Comparison of ENCODE assay signal across 32 cellular contexts in genomic region chr5:169011009-169011408, GRCh38.
"Had no signal": no experiment of that assay in that cellular context is flagged by ENCODE, and none has a peak within 500 bp of the region (broad histone marks: within the 10 kb centered on the region; RNA-seq: fewer than 3 reads in every experiment).

No MANE protein-coding gene starts in this region.

- H3K9me3 Mint-ChIP-seq: immature natural killer cell; memory B cell; naive B cell; stimulated activated naive CD8-positive, alpha-beta T cell treated with anti-CD3 and anti-CD28 coated beads, Interleukin-15, amount 100 ng/mL, for 72 hours had no signal

- H3K4me3 ChIP-seq: dorsolateral prefrontal cortex, gastroesophageal sphincter, heart left ventricle, lung, mucosa of descending colon, ovary, psoas muscle, right lobe of liver, suprapubic skin, transverse colon, upper lobe of right lung, uterus had no signal

- H3K4me1 ChIP-seq: psoas muscle, right lobe of liver, transverse colon, upper lobe of right lung, uterus had no signal

- H3K9me3 ChIP-seq: gastroesophageal sphincter, heart left ventricle, mucosa of descending colon, ovary, psoas muscle, right lobe of liver, suprapubic skin, transverse colon, upper lobe of right lung, uterus had no signal

- H3K36me3 Mint-ChIP-seq: immature natural killer cell, memory B cell, naive B cell had no signal

- DNase-seq: cerebellar nuclear complex; effector CD4-positive, alpha-beta T cell; foreskin keratinocyte; heart left ventricle; hypothalamus; immature natural killer cell; islet precursor cell; kidney glomerular epithelial cell; left colon; mucosa of descending colon; naive B cell; occipital lobe; ovary; posterior cingulate gyrus; psoas muscle; right lobe of liver; small intestine; stimulated activated CD4-positive, alpha-beta T cell treated with anti-CD3 and anti-CD28 coated beads, Interleukin-15, amount 100 ng/mL, for 24 hours; stimulated activated CD4-positive, alpha-beta T cell treated with anti-CD3 and anti-CD28 coated beads, Interleukin-2, amount 100 ng/mL, for 48 hours; stimulated activated CD8-positive, alpha-beta memory T cell treated with anti-CD3 and anti-CD28 coated beads, Interleukin-4, amount 100 ng/mL, for 48 hours; stimulated activated naive CD4-positive, alpha-beta T cell; stimulated activated naive CD8-positive, alpha-beta T cell treated with anti-CD3 and anti-CD28 coated beads, Interleukin-15, amount 100 ng/mL, for 72 hours; transverse colon; upper lobe of right lung; uterus had no signal

- H3K27ac ChIP-seq: dorsolateral prefrontal cortex, epithelial cell of prostate, foreskin keratinocyte, heart left ventricle, ovary, psoas muscle, right lobe of liver, suprapubic skin, transverse colon, upper lobe of right lung, uterus had no signal

- H3K4me3 Mint-ChIP-seq: immature natural killer cell; memory B cell; naive B cell; stimulated activated naive CD8-positive, alpha-beta T cell treated with anti-CD3 and anti-CD28 coated beads, Interleukin-15, amount 100 ng/mL, for 72 hours had no signal

- H3K36me3 ChIP-seq: gastroesophageal sphincter, heart left ventricle, ovary, right lobe of liver, suprapubic skin, transverse colon, upper lobe of right lung, uterus had no signal

- H3K4me1 Mint-ChIP-seq: immature natural killer cell; memory B cell; naive B cell; stimulated activated naive CD8-positive, alpha-beta T cell treated with anti-CD3 and anti-CD28 coated beads, Interleukin-15, amount 100 ng/mL, for 72 hours had no signal

- H3K27me3 ChIP-seq: foreskin keratinocyte, gastroesophageal sphincter, ovary, right lobe of liver, suprapubic skin, transverse colon, upper lobe of right lung, uterus had no signal

- H3K27ac Mint-ChIP-seq: immature natural killer cell; memory B cell; naive B cell; stimulated activated naive CD8-positive, alpha-beta T cell treated with anti-CD3 and anti-CD28 coated beads, Interleukin-15, amount 100 ng/mL, for 72 hours had no signal

- ATAC-seq: esophagus mucosa; foreskin keratinocyte; gastroesophageal sphincter; heart left ventricle; left colon; mucosa of descending colon; psoas muscle; right lobe of liver; stimulated activated naive CD8-positive, alpha-beta T cell treated with anti-CD3 and anti-CD28 coated beads, Interleukin-15, amount 100 ng/mL, for 72 hours; upper lobe of right lung had no signal
